Comparison of ENCODE assay signal across 19 cellular contexts in the genomic region with DNA sequence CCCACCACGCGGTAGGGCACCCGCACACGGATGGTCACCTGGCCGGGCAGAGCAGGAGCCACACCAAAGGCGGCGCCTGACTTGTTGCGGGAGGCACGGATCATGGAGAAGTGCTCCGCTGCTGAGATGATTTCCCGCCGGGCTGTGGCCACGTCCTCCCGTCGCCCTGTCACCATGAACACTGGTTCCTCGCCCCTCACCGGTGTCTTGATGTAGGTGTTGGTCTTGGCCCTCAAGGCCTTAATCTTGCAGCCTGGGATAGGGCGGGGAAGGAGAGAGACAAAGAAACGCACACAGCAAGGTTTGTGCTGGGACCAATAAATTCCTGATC. TPM values are rescaled to one million over a fixed set of nuclear protein-coding genes. Genes with fewer than 3 reads are reported as not detected.
DNase-seq lines count a peak whose midpoint lies in the region; ATAC-seq and TF ChIP-seq lines count a peak whose summit lies in the region.
"Had no signal": no experiment of that assay in that cellular context is flagged by ENCODE, and none has a peak within 500 bp of the region (broad histone marks: within the 10 kb centered on the region; RNA-seq: fewer than 3 reads in every experiment).

No MANE protein-coding gene starts in this region.

- no peak for ATAC-seq in stimulated activated naive CD8-positive, alpha-beta T cell treated with anti-CD3 and anti-CD28 coated beads, Interleukin-15, amount 100 ng/mL, for 72 hours
- ATAC-seq in HG03432 (IDR thresholded peaks at IDR 0.05; ENCODE audit: unreplicated experiment) = no peak

- peaks cover 62% of the 10 kb centered on the region for H3K4me1 Mint-ChIP-seq in progenitor cell of endocrine pancreas (ENCODE audit: low read depth)
- H3K4me1 Mint-ChIP-seq in stimulated activated naive CD8-positive, alpha-beta T cell treated with anti-CD3 and anti-CD28 coated beads, Interleukin-15, amount 100 ng/mL, for 72 hours = no peaks in the 10 kb centered on the region
- H3K4me1 Mint-ChIP-seq: activated naive CD8-positive, alpha-beta T cell treated with anti-CD3 and anti-CD28 coated beads, Interleukin-2, amount 10 ng/mL, durations not matched to agents 7 days and 5 days had no signal

- H3K36me3 ChIP-seq in DOHH2 (ENCODE audit: control insufficient read depth, low read length) (peaks cover 6% of the 10 kb centered on the region; the same call in 1 of the 2 replicates), OCI-LY1 (ENCODE audit: insufficient read depth, low read length) (no peaks in the 10 kb centered on the region)
- H3K36me3 ChIP-seq: tibial nerve had no signal

- H2AFZ ChIP-seq in OCI-LY1 (ENCODE audit: low read length) = no peak overlapping the region

- H3K4me1 ChIP-seq in DOHH2 (ENCODE audit: control insufficient read depth, low read length) = peaks cover 39% of the 10 kb centered on the region
- H3K4me1 ChIP-seq in OCI-LY1 (ENCODE audit: insufficient read depth, low read length, severe bottlenecking) = peaks cover 30% of the 10 kb centered on the region

- no peaks in the 10 kb centered on the region for H3K27me3 Mint-ChIP-seq in progenitor cell of endocrine pancreas
- H3K27me3 Mint-ChIP-seq in stimulated activated naive CD8-positive, alpha-beta T cell treated with anti-CD3 and anti-CD28 coated beads, Interleukin-15, amount 100 ng/mL, for 72 hours = peaks cover 18% of the 10 kb centered on the region

- H3K9ac ChIP-seq in OCI-LY1 (ENCODE audit: low read length) = no peak overlapping the region; the same call in 1 of the 2 replicates

- H3K27ac Mint-ChIP-seq in progenitor cell of endocrine pancreas = peak overlapping the region; percentile 63
- no peak overlapping the region for H3K27ac Mint-ChIP-seq in stimulated activated naive CD8-positive, alpha-beta T cell treated with anti-CD3 and anti-CD28 coated beads, Interleukin-15, amount 100 ng/mL, for 72 hours

- H3K9me3 Mint-ChIP-seq in progenitor cell of endocrine pancreas (ENCODE audit: low read depth) = no peaks in the 10 kb centered on the region
- no peaks in the 10 kb centered on the region for H3K9me3 Mint-ChIP-seq in stimulated activated naive CD8-positive, alpha-beta T cell treated with anti-CD3 and anti-CD28 coated beads, Interleukin-15, amount 100 ng/mL, for 72 hours
- H3K9me3 Mint-ChIP-seq: activated naive CD8-positive, alpha-beta T cell treated with anti-CD3 and anti-CD28 coated beads, Interleukin-2, amount 10 ng/mL, durations not matched to agents 7 days and 5 days had no signal

- H3K79me2 ChIP-seq in DOHH2 (ENCODE audit: control insufficient read depth, low read length) (peaks cover 18% of the 10 kb centered on the region), OCI-LY1 (ENCODE audit: insufficient read depth, low read length) (no peaks in the 10 kb centered on the region)

- no peak for DNase-seq in progenitor cell of endocrine pancreas (ENCODE audit: low spot score, unreplicated experiment)
- no peak for DNase-seq in NK-92 treated with Interleukin-12 subunit alpha and Interleukin-12 subunit beta, amount 100 ng/mL, for 24 hours (lab: John Stamatoyannopoulos, UW)
- DNase-seq in anterior cingulate cortex (lab: John Stamatoyannopoulos, UW) = no peak
- DNase-seq in stimulated activated naive CD8-positive, alpha-beta T cell treated with anti-CD3 and anti-CD28 coated beads, Interleukin-15, amount 100 ng/mL, for 72 hours = no peak
- DNase-seq: activated CD4-positive, alpha-beta T cell treated with anti-CD3 and anti-CD28 coated beads for 48 hours; activated naive CD8-positive, alpha-beta T cell treated with anti-CD3 and anti-CD28 coated beads, Interleukin-2, amount 10 ng/mL, durations not matched to agents 7 days and 5 days; AML-193; cerebellar nuclear complex; NCI-H1417 treated with DMSO at 0.1 percent for 48 hours; NCI-H2227 treated with DMSO at 0.1 percent for 48 hours; stimulated activated CD4-positive, alpha-beta T cell treated with anti-CD3 and anti-CD28 coated beads, Interleukin-1b, Interleukin-23, amount 100 ng/mL, for 48 hours had no signal

- peaks cover 38% of the 10 kb centered on the region for H3K36me3 Mint-ChIP-seq in progenitor cell of endocrine pancreas (ENCODE audit: insufficient read depth)
- H3K36me3 Mint-ChIP-seq: activated naive CD8-positive, alpha-beta T cell treated with anti-CD3 and anti-CD28 coated beads, Interleukin-2, amount 10 ng/mL, durations not matched to agents 7 days and 5 days had no signal

- peak overlapping the region; percentile 99 for H3K4me3 Mint-ChIP-seq in progenitor cell of endocrine pancreas (ENCODE audit: low read depth)
- no peak overlapping the region for H3K4me3 Mint-ChIP-seq in stimulated activated naive CD8-positive, alpha-beta T cell treated with anti-CD3 and anti-CD28 coated beads, Interleukin-15, amount 100 ng/mL, for 72 hours
- H3K4me3 Mint-ChIP-seq: activated naive CD8-positive, alpha-beta T cell treated with anti-CD3 and anti-CD28 coated beads, Interleukin-2, amount 10 ng/mL, durations not matched to agents 7 days and 5 days had no signal

- H3F3A ChIP-seq in DOHH2 (ENCODE audit: control insufficient read depth, insufficient read depth) = peaks cover 19% of the 10 kb centered on the region
- H3F3A ChIP-seq in OCI-LY1 (ENCODE audit: insufficient read depth, low read length) = 0 out of 2 replicates have a peak, but pooled peaks cover 4% of the 10 kb centered on the region

- H3K9me2 ChIP-seq in DOHH2 (replicated peaks; ENCODE audit: control insufficient read depth, low read length) = no peaks in the 10 kb centered on the region
- H3K9me2 ChIP-seq in OCI-LY1 (ENCODE audit: low read depth, low read length) = no peaks in the 10 kb centered on the region

- H3K27me3 ChIP-seq in DOHH2 (ENCODE audit: control insufficient read depth, low read length) (peaks cover 10% of the 10 kb centered on the region), OCI-LY1 (ENCODE audit: insufficient read depth, low read length) (0 out of 2 replicates have a peak, but pooled peaks cover 5% of the 10 kb centered on the region)
- H3K27me3 ChIP-seq: tibial nerve had no signal

- H3K4me2 ChIP-seq in DOHH2 (ENCODE audit: low read length) (peak overlapping the region; percentile 93), OCI-LY1 (ENCODE audit: low read length) (peak overlapping the region; percentile 90; the same call in 1 of the 2 replicates)

- no peaks in the 10 kb centered on the region for H4K20me1 ChIP-seq in DOHH2 (ENCODE audit: control insufficient read depth, insufficient read depth, low read depth, low read length)
- no peaks in the 10 kb centered on the region for H4K20me1 ChIP-seq in OCI-LY1 (ENCODE audit: insufficient read depth, low read length)

- no peak overlapping the region for H3K27ac ChIP-seq in DOHH2 (ENCODE audit: low read depth, low read length)
- H3K27ac ChIP-seq in OCI-LY1 (ENCODE audit: low read depth, low read length, poor library complexity, severe bottlenecking) = no peak overlapping the region

- TF ChIP-seq CTCF in DOHH2 (IDR thresholded peaks at IDR 0.05; ENCODE audit: low read depth, low read length, poor library complexity, severe bottlenecking) (no peak), OCI-LY1 (IDR thresholded peaks at IDR 0.05; ENCODE audit: low read length) (no peak), progenitor cell of endocrine pancreas (IDR thresholded peaks at IDR 0.05; ENCODE audit: unreplicated experiment) (no peak)

- H3K4me3 ChIP-seq in DOHH2 (ENCODE audit: low read length) = peak overlapping the region; percentile 94
- H3K4me3 ChIP-seq in OCI-LY1 (ENCODE audit: low read depth, low read length, poor library complexity, severe bottlenecking) = peak overlapping the region; percentile 67
- H3K4me3 ChIP-seq in iPS-18c (ENCODE audit: insufficient read depth, low read depth, low read length) = peak overlapping the region; percentile 32; the same call in 1 of the 2 replicates
- H3K4me3 ChIP-seq: HAP-1 had no signal

- H3K9me3 ChIP-seq in DOHH2 (ENCODE audit: control insufficient read depth, insufficient read depth, low read length) (no peaks in the 10 kb centered on the region), OCI-LY1 (ENCODE audit: low read length) (no peaks in the 10 kb centered on the region), iPS-18c (ENCODE audit: control insufficient read depth, insufficient read depth, low read length) (no peaks in the 10 kb centered on the region)
- H3K9me3 ChIP-seq: HAP-1, tibial nerve had no signal

RNA-seq across cellular contexts. Expression of a gene that starts 4.9 kb away (rescaled TPM):
- 112 and 113 TPM in 2 replicates for total RNA-seq in progenitor cell of endocrine pancreas

RNA-seq across cellular contexts. Expression of a gene that starts 16.4 kb away (rescaled TPM):
- total RNA-seq in progenitor cell of endocrine pancreas = 93.8 and 99.1 TPM in 2 replicates
- total RNA-seq: endothelial cell of umbilical vein, frontal cortex, tibial nerve had no signal

RNA-seq across cellular contexts. Expression of a gene that starts 22.8 kb away (rescaled TPM):
- 61.0 and 63.0 TPM in 2 replicates for total RNA-seq in progenitor cell of endocrine pancreas

RNA-seq across cellular contexts. Expression of a gene that starts 23.8 kb away (rescaled TPM):
- 94.2 and 97.8 TPM in 2 replicates for total RNA-seq in progenitor cell of endocrine pancreas

RNA-seq across cellular contexts. Expression of a gene that starts 37.1 kb away (rescaled TPM):
- 83.5 and 92.7 TPM in 2 replicates for total RNA-seq in progenitor cell of endocrine pancreas

Comparison
In these comparisons a context has a peak if more than half of its experiments do, and no peak if none do; other contexts are left out.
1. H3K4me3 ChIP-seq: peak in every context shown above with its lines; median percentile 94 in DOHH2; 67 in OCI-LY1; 32 in iPS-18c.